ENCODE assay signal across 1 cellular context in genomic region chr4:88613417-88613875, GRCh38.
TF ChIP-seq lines count a peak whose summit lies in the region.

No MANE protein-coding gene starts in this region.

TF ChIP-seq in HEK293, 187 proteins besides CTCF, POLR2A, EP300 and RAD21 (continued from another document and continues in another):
- TF ChIP-seq PRDM10 (tag by site-specific recombination; IDR thresholded peaks at IDR 0.05), result peak; percentile 63
- TF ChIP-seq ZBTB17 (tag by site-specific recombination; IDR thresholded peaks at IDR 0.05), result peak; percentile 31; the same call in 1 of the 2 replicates
- TF ChIP-seq ZNF664 (tag by site-specific recombination; IDR thresholded peaks at IDR 0.05), result no peak
- no peak for TF ChIP-seq ZNF26 (tag by site-specific recombination; IDR thresholded peaks at IDR 0.05)
- TF ChIP-seq SCRT2 (tag by site-specific recombination; IDR thresholded peaks at IDR 0.05), result no peak
- TF ChIP-seq ZNF433 (tag by site-specific recombination; IDR thresholded peaks at IDR 0.05; ENCODE audit: low read depth), result no peak
- no peak for TF ChIP-seq ZNF692 (tag by site-specific recombination; IDR thresholded peaks at IDR 0.05)
- TF ChIP-seq PRDM6 (tag by site-specific recombination; IDR thresholded peaks at IDR 0.05), result peak; percentile 54
- no peak for TF ChIP-seq ZNF302 (tag by site-specific recombination; IDR thresholded peaks at IDR 0.05; ENCODE audit: low read depth)
- TF ChIP-seq ZNF518A (tag by site-specific recombination; conservative IDR thresholded peaks at IDR 0.05; ENCODE audit: low read depth), result peak; percentile 51; the same call in 1 of the 2 replicates
- peak; percentile 81 for TF ChIP-seq FEZF1 (tag by site-specific recombination; IDR thresholded peaks at IDR 0.05)
- TF ChIP-seq ZNF354C (tag by site-specific recombination; IDR thresholded peaks at IDR 0.05; ENCODE audit: borderline replicate concordance, low read depth), result no peak
- TF ChIP-seq ZBTB20 (tag by site-specific recombination; IDR thresholded peaks at IDR 0.05), result peak; percentile 39; the same call in 1 of the 2 replicates
- no peak for TF ChIP-seq REPIN1 (tag by site-specific recombination; IDR thresholded peaks at IDR 0.05; ENCODE audit: low read depth)
- peak; percentile 43; the same call in 1 of the 2 replicates for TF ChIP-seq OSR2 (tag by site-specific recombination; IDR thresholded peaks at IDR 0.05)
- TF ChIP-seq BCL6B (tag by site-specific recombination; IDR thresholded peaks at IDR 0.05), result peak; percentile 53; the same call in 1 of the 2 replicates
- no peak for TF ChIP-seq ZNF362 (tag by site-specific recombination; IDR thresholded peaks at IDR 0.05)
- TF ChIP-seq ZFP41 (tag by site-specific recombination; IDR thresholded peaks at IDR 0.05; ENCODE audit: borderline replicate concordance), result no peak
- no peak for TF ChIP-seq ZNF654 (tag by site-specific recombination; IDR thresholded peaks at IDR 0.05; ENCODE audit: low read depth)
- TF ChIP-seq ZBTB44 (tag by site-specific recombination; IDR thresholded peaks at IDR 0.05), result no peak
- TF ChIP-seq ZBTB11 (tag by site-specific recombination; conservative IDR thresholded peaks at IDR 0.05; ENCODE audit: low read depth), result no peak
- no peak for TF ChIP-seq ZNF133 (tag by site-specific recombination; IDR thresholded peaks at IDR 0.05)
- no peak for TF ChIP-seq ZNF677 (tag by site-specific recombination; IDR thresholded peaks at IDR 0.05)
- TF ChIP-seq ZNF19 (tag by site-specific recombination; IDR thresholded peaks at IDR 0.05; ENCODE audit: low read depth), result no peak
- no peak for TF ChIP-seq ZNF830 (tag by site-specific recombination; IDR thresholded peaks at IDR 0.05; ENCODE audit: low read depth)
- no peak for TF ChIP-seq ZNF280C (tag by site-specific recombination; IDR thresholded peaks at IDR 0.05)
- no peak for TF ChIP-seq ZBTB7A (tag by site-specific recombination; IDR thresholded peaks at IDR 0.05; ENCODE audit: low read depth)
- no peak for TF ChIP-seq ZNF155 (tag by site-specific recombination; IDR thresholded peaks at IDR 0.05)
- peak; percentile 49 for TF ChIP-seq ZBTB8A (tag by site-specific recombination; IDR thresholded peaks at IDR 0.05)
- TF ChIP-seq ZNF138 (tag by site-specific recombination; IDR thresholded peaks at IDR 0.05; ENCODE audit: borderline replicate concordance), result no peak
